Comparison of ENCODE assay signal across 22 cellular contexts in genomic region chr6:83019741-83020140, GRCh38.
"Had no signal": no experiment of that assay in that cellular context is flagged by ENCODE, and none has a peak within 500 bp of the region (broad histone marks: within the 10 kb centered on the region; RNA-seq: fewer than 3 reads in every experiment).

No MANE protein-coding gene starts in this region.

- H3K4me3 Mint-ChIP-seq: activated naive CD4-positive, alpha-beta T cell treated with anti-CD3 and anti-CD28 coated beads, Interleukin-2, amount 10 ng/mL, durations not matched to agents 7 days and 5 days; activated T-cell treated with anti-CD3 and anti-CD28 coated beads, Interleukin-2, amount 50 U/mL, for 4 hours; naive thymus-derived CD4-positive, alpha-beta T cell; neural crest cell; stimulated activated memory B cell treated with anti-CD40 and anti-IgM and Interleukin-4, amounts not matched to agents 10 μg/mL and 1 μg/mL and 100 μg/mL, for 72 hours; type B pancreatic cell had no signal

- H3K27ac Mint-ChIP-seq: activated naive CD4-positive, alpha-beta T cell treated with anti-CD3 and anti-CD28 coated beads, Interleukin-2, amount 10 ng/mL, durations not matched to agents 7 days and 5 days; stimulated activated memory B cell treated with anti-CD40 and anti-IgM and Interleukin-4, amounts not matched to agents 10 μg/mL and 1 μg/mL and 100 μg/mL, for 72 hours; type B pancreatic cell had no signal

- H3K27me3 Mint-ChIP-seq: activated naive CD4-positive, alpha-beta T cell treated with anti-CD3 and anti-CD28 coated beads, Interleukin-2, amount 10 ng/mL, durations not matched to agents 7 days and 5 days; naive thymus-derived CD4-positive, alpha-beta T cell; stimulated activated memory B cell treated with anti-CD40 and anti-IgM and Interleukin-4, amounts not matched to agents 10 μg/mL and 1 μg/mL and 100 μg/mL, for 72 hours; type B pancreatic cell had no signal

- FAIRE-seq: frontal cortex, keratinocyte had no signal

- H3K9me3 Mint-ChIP-seq: activated T-cell treated with anti-CD3 and anti-CD28 coated beads, Interleukin-2, amount 50 U/mL, for 4 hours had no signal

- H3K4me1 Mint-ChIP-seq: activated naive CD4-positive, alpha-beta T cell treated with anti-CD3 and anti-CD28 coated beads, Interleukin-2, amount 10 ng/mL, durations not matched to agents 7 days and 5 days; neural crest cell; stimulated activated memory B cell treated with anti-CD40 and anti-IgM and Interleukin-4, amounts not matched to agents 10 μg/mL and 1 μg/mL and 100 μg/mL, for 72 hours had no signal

- DNase-seq: activated CD4-positive, alpha-beta T cell treated with anti-CD3 and anti-CD28 coated beads for 1 hour; activated CD4-positive, alpha-beta T cell treated with anti-CD3 and anti-CD28 coated beads, Interleukin-2, amount 50 U/mL, for 1 hour; activated effector memory CD4-positive, alpha-beta T cell treated with anti-CD3 and anti-CD28 coated beads, Interleukin-2, amount 50 U/mL, for 16 hours; activated naive CD4-positive, alpha-beta T cell treated with anti-CD3 and anti-CD28 coated beads, Interleukin-2, amount 10 ng/mL, durations not matched to agents 7 days and 5 days; activated T-cell treated with anti-CD3 and anti-CD28 coated beads, Interleukin-2, amount 50 U/mL, for 4 hours; amygdala; cerebellar nuclear complex; head of caudate nucleus; lower lobe of right lung; mesendoderm; mucosa of descending colon; naive thymus-derived CD4-positive, alpha-beta T cell; posterior cingulate gyrus; right lobe of liver; stimulated activated CD4-positive, alpha-beta T cell treated with anti-CD3 and anti-CD28 coated beads, Interleukin-15, amount 100 ng/mL, for 24 hours; T-helper 9 cell; testis had no signal
